Comparison of ENCODE assay signal across 9 cellular contexts in genomic region chr13:27476943-27477681, GRCh38. TPM values are rescaled to one million over a fixed set of nuclear protein-coding genes. Genes with fewer than 3 reads are reported as not detected.
DNase-seq lines count a peak whose midpoint lies in the region; ATAC-seq and TF ChIP-seq lines count a peak whose summit lies in the region.
"Had no signal": no experiment of that assay in that cellular context is flagged by ENCODE, and none has a peak within 500 bp of the region (broad histone marks: within the 10 kb centered on the region; RNA-seq: fewer than 3 reads in every experiment).

No MANE protein-coding gene starts in this region.

- DNase-seq in CD14-positive monocyte (ENCODE audit: low spot score) (no peak), right lobe of liver (peak in 1 of 3 donors; percentile 70), OCI-M2 (lab: John Stamatoyannopoulos, UW; ENCODE audit: unreplicated experiment) (no peak), NCI-H524 (lab: John Stamatoyannopoulos, UW) (no peak)
- DNase-seq in activated T-cell treated with anti-CD3 and anti-CD28 coated beads, Interleukin-2, amount 50 U/mL, for 1 hour = no peak

- H3K4me1 ChIP-seq in right lobe of liver = peaks cover 0 to 6% (median 0%) of the 10 kb centered on the region in 4 donors

- peak; percentile 6 for TF ChIP-seq CTCF in CD14-positive monocyte (IDR thresholded peaks at IDR 0.05)
- TF ChIP-seq CTCF in right lobe of liver (IDR thresholded peaks at IDR 0.05) = peak in 3 of 4 donors; percentile 5 to 12 (median 5)

- ATAC-seq in GM18520 (IDR thresholded peaks at IDR 0.05; ENCODE audit: unreplicated experiment) (peak; percentile 70), HG03378 (IDR thresholded peaks at IDR 0.05; ENCODE audit: unreplicated experiment) (peak; percentile 77), right lobe of liver (peak; percentile 71 to 97 (median 82))

- H3K4me3 ChIP-seq in right lobe of liver = no peak overlapping the region

- no peaks in the 10 kb centered on the region for H3K36me3 ChIP-seq in right lobe of liver

- intact Hi-C loops in CD14-positive monocyte (cut with micrococcal nuclease) = no loop called here
- intact Hi-C loops in right lobe of liver (cut with DNase I) = no loop called here

- H3K27ac ChIP-seq in right lobe of liver = peak overlapping the region in 1 of 3 donors; percentile 13

- H3K27me3 ChIP-seq in right lobe of liver = no peaks in the 10 kb centered on the region

- H3K36me3 Mint-ChIP-seq in CD14-positive monocyte = no peaks in the 10 kb centered on the region
- H3K36me3 Mint-ChIP-seq in T-helper 1 cell treated with Interleukin-12 subunit alpha and Interleukin-12 subunit beta and Interleukin-4 antibody, amounts not matched to agents 30 μg/mL and 1 μg/mL, for 36 hours (ENCODE audit: low read depth) = no peaks in the 10 kb centered on the region

- WGBS in right lobe of liver (ENCODE audit: insufficient coverage, low coverage, low lambda C conversion rate, missing lambda C conversion rate) = 25% methylated on average over 8 of the region's 10 CpGs

- H3K9me3 ChIP-seq in right lobe of liver = no peaks in the 10 kb centered on the region

- peaks cover 0 to 9% (median 6%) of the 10 kb centered on the region in 7 donors for H3K9me3 Mint-ChIP-seq in CD14-positive monocyte
- H3K9me3 Mint-ChIP-seq in T-helper 1 cell treated with Interleukin-12 subunit alpha and Interleukin-12 subunit beta and Interleukin-4 antibody, amounts not matched to agents 30 μg/mL and 1 μg/mL, for 36 hours = no peaks in the 10 kb centered on the region

- H3K27me3 Mint-ChIP-seq in CD14-positive monocyte (ENCODE audit: low read depth in 3 of 3) = peaks cover 0 to 4% (median 0%) of the 10 kb centered on the region in 3 donors
- H3K27me3 Mint-ChIP-seq in T-helper 1 cell treated with Interleukin-12 subunit alpha and Interleukin-12 subunit beta and Interleukin-4 antibody, amounts not matched to agents 30 μg/mL and 1 μg/mL, for 36 hours (ENCODE audit: low read depth) = no peaks in the 10 kb centered on the region
- H3K27me3 Mint-ChIP-seq: dendritic cell treated with granulocyte-macrophage colony-stimulating factor and Interleukin-4, amounts not matched to agents 40 ng/mL and 50 ng/mL, for 4 days had no signal

- no peak for TF ChIP-seq POLR2A in right lobe of liver (IDR thresholded peaks at IDR 0.05)

- peak overlapping the region in 2 of 7 donors; percentile 71 to 72 for H3K27ac Mint-ChIP-seq in CD14-positive monocyte
- peak overlapping the region; percentile 50 for H3K27ac Mint-ChIP-seq in T-helper 1 cell treated with Interleukin-12 subunit alpha and Interleukin-12 subunit beta and Interleukin-4 antibody, amounts not matched to agents 30 μg/mL and 1 μg/mL, for 36 hours
- H3K27ac Mint-ChIP-seq: dendritic cell treated with granulocyte-macrophage colony-stimulating factor and Interleukin-4, amounts not matched to agents 40 ng/mL and 50 ng/mL, for 4 days had no signal

- H3K4me3 Mint-ChIP-seq in CD14-positive monocyte = peak overlapping the region in 1 of 2 donors; percentile 24
- H3K4me3 Mint-ChIP-seq in T-helper 1 cell treated with Interleukin-12 subunit alpha and Interleukin-12 subunit beta and Interleukin-4 antibody, amounts not matched to agents 30 μg/mL and 1 μg/mL, for 36 hours = no peak overlapping the region
- H3K4me3 Mint-ChIP-seq: dendritic cell treated with granulocyte-macrophage colony-stimulating factor and Interleukin-4, amounts not matched to agents 40 ng/mL and 50 ng/mL, for 4 days had no signal

- H3K4me1 Mint-ChIP-seq in CD14-positive monocyte = peaks cover 14% of the 10 kb centered on the region
- peaks cover 19% of the 10 kb centered on the region for H3K4me1 Mint-ChIP-seq in T-helper 1 cell treated with Interleukin-12 subunit alpha and Interleukin-12 subunit beta and Interleukin-4 antibody, amounts not matched to agents 30 μg/mL and 1 μg/mL, for 36 hours (ENCODE audit: low read depth)

RNA-seq across cellular contexts. Expression of gene MTIF3, which starts 26.7 kb away (rescaled TPM):
- polyA plus RNA-seq in CD14-positive monocyte = 10 to 100 TPM; 61.6 to 86.6 TPM
- 10 to 100 TPM; 26.5 to 46.0 (median 32.0) TPM for total RNA-seq in right lobe of liver

RNA-seq across cellular contexts. Expression of gene GTF3A, which starts 52.7 kb away (rescaled TPM):
- 100 to 1,000 TPM; 179 to 259 TPM for polyA plus RNA-seq in CD14-positive monocyte
- total RNA-seq in right lobe of liver = 100 to 1,000 TPM in 2 of 6 experiments, 10 to 100 TPM in 4; 50.2 to 216 (median 64.9) TPM
